14 cellular contexts compared by ENCODE assay signal in the genomic region with DNA sequence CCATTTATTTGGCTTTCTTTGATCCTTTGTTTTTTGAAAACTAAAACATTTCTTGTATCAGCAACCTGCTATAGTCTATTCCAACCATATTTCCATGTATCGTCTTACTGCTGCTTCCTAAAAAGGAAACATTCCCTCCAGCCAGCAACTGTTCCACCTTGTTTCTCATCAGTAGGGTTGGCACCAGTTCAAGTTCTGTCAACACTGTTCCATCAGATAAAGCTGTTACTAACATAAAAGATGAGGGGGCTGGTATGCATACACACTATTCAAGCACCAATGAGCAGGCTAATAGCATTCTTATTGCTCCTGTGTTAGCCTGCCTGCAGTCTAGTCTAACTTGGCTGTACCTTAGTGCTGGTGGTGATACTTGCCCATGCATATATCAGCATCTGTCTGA.
DNase-seq lines count a peak whose midpoint lies in the region; ATAC-seq and TF ChIP-seq lines count a peak whose summit lies in the region.
"Had no signal": no experiment of that assay in that cellular context is flagged by ENCODE, and none has a peak within 500 bp of the region (broad histone marks: within the 10 kb centered on the region; RNA-seq: fewer than 3 reads in every experiment).

No MANE protein-coding gene starts in this region.

- no peaks in the 10 kb centered on the region for H3K9me3 Mint-ChIP-seq in activated CD4-positive, alpha-beta T cell treated with anti-CD3 and anti-CD28 coated beads, Interleukin-2, amount 10 ng/mL, durations not matched to agents 24 days and 14 days

- H3K4me1 Mint-ChIP-seq in activated CD4-positive, alpha-beta T cell treated with anti-CD3 and anti-CD28 coated beads, Interleukin-2, amount 10 ng/mL, durations not matched to agents 24 days and 14 days: no peaks in the 10 kb centered on the region
- H3K4me1 Mint-ChIP-seq: activated naive CD8-positive, alpha-beta T cell treated with anti-CD3 and anti-CD28 coated beads, Interleukin-2, amount 10 ng/mL, durations not matched to agents 7 days and 5 days had no signal

- TF ChIP-seq CTCF in VCaP (conservative IDR thresholded peaks at IDR 0.05): no peak

- no peak for ATAC-seq in HG03139 (IDR thresholded peaks at IDR 0.05; ENCODE audit: unreplicated experiment)

- no peaks in the 10 kb centered on the region for H3K27me3 Mint-ChIP-seq in activated CD4-positive, alpha-beta T cell treated with anti-CD3 and anti-CD28 coated beads, Interleukin-2, amount 10 ng/mL, durations not matched to agents 24 days and 14 days
- H3K27me3 Mint-ChIP-seq: activated naive CD8-positive, alpha-beta T cell treated with anti-CD3 and anti-CD28 coated beads, Interleukin-2, amount 10 ng/mL, durations not matched to agents 7 days and 5 days had no signal

- H3K4me3 Mint-ChIP-seq in activated CD4-positive, alpha-beta T cell treated with anti-CD3 and anti-CD28 coated beads, Interleukin-2, amount 10 ng/mL, durations not matched to agents 24 days and 14 days: no peak overlapping the region
- H3K4me3 Mint-ChIP-seq: activated naive CD8-positive, alpha-beta T cell treated with anti-CD3 and anti-CD28 coated beads, Interleukin-2, amount 10 ng/mL, durations not matched to agents 7 days and 5 days had no signal

- peak overlapping the region; percentile 49 for H3K27ac ChIP-seq in VCaP
- H3K27ac ChIP-seq: esophagus squamous epithelium, pancreas, SK-N-MC, upper lobe of left lung had no signal

- no peaks in the 10 kb centered on the region for H3K36me3 Mint-ChIP-seq in activated CD4-positive, alpha-beta T cell treated with anti-CD3 and anti-CD28 coated beads, Interleukin-2, amount 10 ng/mL, durations not matched to agents 24 days and 14 days (ENCODE audit: low read depth)
- H3K36me3 Mint-ChIP-seq: activated naive CD8-positive, alpha-beta T cell treated with anti-CD3 and anti-CD28 coated beads, Interleukin-2, amount 10 ng/mL, durations not matched to agents 7 days and 5 days had no signal

- DNase-seq in EH (ENCODE audit: low read depth): peak; percentile 21
- peak; percentile 23 for DNase-seq in NCI-H2029 treated with DMSO at 0.1 percent for 48 hours (lab: John Stamatoyannopoulos, UW)
- DNase-seq in left kidney (ENCODE audit: low read depth, low spot score): peak; percentile 52
- DNase-seq in islet precursor cell: no peak
- DNase-seq in activated CD4-positive, alpha-beta T cell treated with anti-CD3 and anti-CD28 coated beads, Interleukin-2, amount 10 ng/mL, durations not matched to agents 24 days and 14 days: no peak
- DNase-seq in effector CD8-positive, alpha-beta T cell (lab: John Stamatoyannopoulos, UW): no peak
- DNase-seq: activated naive CD8-positive, alpha-beta T cell treated with anti-CD3 and anti-CD28 coated beads, Interleukin-2, amount 10 ng/mL, durations not matched to agents 7 days and 5 days; esophagus squamous epithelium; left cardiac atrium; pancreas; upper lobe of left lung had no signal

- intact Hi-C loops in activated CD4-positive, alpha-beta T cell treated with anti-CD3 and anti-CD28 coated beads, Interleukin-2, amount 10 ng/mL, durations not matched to agents 24 days and 14 days (cut with micrococcal nuclease): no loop called here

- no peak overlapping the region for H3K27ac Mint-ChIP-seq in activated CD4-positive, alpha-beta T cell treated with anti-CD3 and anti-CD28 coated beads, Interleukin-2, amount 10 ng/mL, durations not matched to agents 24 days and 14 days
- H3K27ac Mint-ChIP-seq: activated naive CD8-positive, alpha-beta T cell treated with anti-CD3 and anti-CD28 coated beads, Interleukin-2, amount 10 ng/mL, durations not matched to agents 7 days and 5 days had no signal

Comparison
In these comparisons a context has a peak if more than half of its experiments do, and no peak if none do; other contexts are left out.
1. DNase-seq: peak in EH (single experiment), NCI-H2029 treated with DMSO at 0.1 percent for 48 hours (single experiment) and left kidney (single experiment); none in islet precursor cell (single experiment), activated CD4-positive, alpha-beta T cell treated with anti-CD3 and anti-CD28 coated beads, Interleukin-2, amount 10 ng/mL, durations not matched to agents 24 days and 14 days (single experiment) and effector CD8-positive, alpha-beta T cell (single experiment).